6 cellular contexts compared by ENCODE assay signal in genomic region chr11:72468299-72468698, GRCh38. TPM values are rescaled to one million over a fixed set of nuclear protein-coding genes. Genes with fewer than 3 reads are reported as not detected.
DNase-seq lines count a peak whose midpoint lies in the region; TF ChIP-seq lines count a peak whose summit lies in the region.
"Not testable (repeated sequence)": the region's sequence is repeated elsewhere in the genome, so short reads cannot be mapped to it uniquely, and the experiment has no call there.

No MANE protein-coding gene starts in this region.

- not testable (repeated sequence) for H3K36me3 ChIP-seq in WERI-Rb-1

- TF ChIP-seq CTCF in WERI-Rb-1 (IDR thresholded peaks at IDR 0.05; ENCODE audit: low read depth, low read length); fibroblast of the aortic adventitia (IDR thresholded peaks at IDR 0.05; ENCODE audit: insufficient read depth, low read length); retinal pigment epithelial cell (conservative IDR thresholded peaks at IDR 0.05; ENCODE audit: low read depth, low read length): not testable (repeated sequence)

- H3K9me3 ChIP-seq in WERI-Rb-1 (ENCODE audit: severe bottlenecking): not testable (repeated sequence)

- H3K27ac ChIP-seq in WERI-Rb-1: not testable (repeated sequence)

- DNase-seq in Daoy (ENCODE audit: low read depth) (peak; percentile 11), OCI-M1 (lab: John Stamatoyannopoulos, UW) (peak; percentile 80), WERI-Rb-1 (peak; percentile 24), fibroblast of the aortic adventitia (ENCODE audit: low read depth) (peak; percentile 17), myocyte (ENCODE audit: low read depth) (peak; percentile 52), retinal pigment epithelial cell (ENCODE audit: low read depth) (peak; percentile 38)

- not testable (repeated sequence) for H3K4me3 ChIP-seq in WERI-Rb-1 (ENCODE audit: low read depth, low read length); fibroblast of the aortic adventitia (ENCODE audit: low read depth, low read length); retinal pigment epithelial cell (ENCODE audit: low read length)

- H3K27me3 ChIP-seq in WERI-Rb-1 (ENCODE audit: insufficient read depth, low read depth, severe bottlenecking): not testable (repeated sequence)

RNA-seq across cellular contexts. Expression of gene CLPB, which starts 34.0 kb away (rescaled TPM):
- total RNA-seq in Daoy (2014; rRNA removed; shearing (Covaris generic)): 29.5 and 39.7 TPM in 2 replicates
- total RNA-seq in fibroblast of the aortic adventitia (ENCODE audit: low replicate concordance) (19.5 and 24.0 TPM in 2 replicates), myocyte (32.5 and 35.2 TPM in 2 replicates)
- 17.4 TPM for polyA plus RNA-seq in myocyte (2012)

Comparison
In these comparisons a context has a peak if more than half of its experiments do, and no peak if none do; other contexts are left out.
1. DNase-seq: peak in every context shown above with its lines; median percentile 80 in OCI-M1; 52 in myocyte; 38 in retinal pigment epithelial cell; 24 in WERI-Rb-1; 17 in fibroblast of the aortic adventitia; 11 in Daoy.